ENCODE assay signal across 10 cellular contexts in genomic region chr6:35691027-35691824, GRCh38. TPM values are rescaled to one million over a fixed set of nuclear protein-coding genes. Genes with fewer than 3 reads are reported as not detected.
DNase-seq lines count a peak whose midpoint lies in the region; ATAC-seq, FAIRE-seq and TF ChIP-seq lines count a peak whose summit lies in the region.
"Had no signal": no experiment of that assay in that cellular context is flagged by ENCODE, and none has a peak within 500 bp of the region (broad histone marks: within the 10 kb centered on the region; RNA-seq: fewer than 3 reads in every experiment).

No MANE protein-coding gene starts in this region.

- no peak overlapping the region for H3K18ac ChIP-seq in H1 (ENCODE audit: extremely low read depth, low read length)

- H4K20me1 ChIP-seq in H1 (replicated peaks in 1 of 2; ENCODE audit: control insufficient read depth in 1 of 2, insufficient read depth in 2 of 2, low read length in 2 of 2), result peaks cover 0 to 4% of the 10 kb centered on the region in 2 experiments

- no peak overlapping the region for H3K4me3 Mint-ChIP-seq in Calu3 (ENCODE audit: low read depth, unreplicated experiment)
- H3K4me3 Mint-ChIP-seq: stimulated activated naive CD8-positive, alpha-beta T cell treated with anti-CD3 and anti-CD28 coated beads, Interleukin-15, amount 100 ng/mL, for 72 hours had no signal

- no peaks in the 10 kb centered on the region for H3K9me3 ChIP-seq in H1 (ENCODE audit: insufficient read depth in 2 of 2, low read depth in 1 of 2, low read length in 1 of 2)
- H3K9me3 ChIP-seq in lung (ENCODE audit: control insufficient read depth in 2 of 2, insufficient read depth in 1 of 2, low read length in 1 of 2), result no peaks in the 10 kb centered on the region
- H3K9me3 ChIP-seq in subcutaneous abdominal adipose tissue (ENCODE audit: control insufficient read depth in 5 of 5, low read length in 5 of 5), result no peaks in the 10 kb centered on the region

- no peak overlapping the region for H3K56ac ChIP-seq in H1 (replicated peaks; ENCODE audit: insufficient read length, low read depth, low read length)

- H3K27ac ChIP-seq in H1 (ENCODE audit: low read depth, low read length), result no peak overlapping the region
- peak overlapping the region; percentile 70 to 94 for H3K27ac ChIP-seq in lung (ENCODE audit: low read depth in 1 of 2, low read length in 1 of 2)
- peak overlapping the region; percentile 6 for H3K27ac ChIP-seq in subcutaneous abdominal adipose tissue (ENCODE audit: low read depth, low read length)

- TF ChIP-seq CTCF in H1 (IDR thresholded peaks at IDR 0.05; ENCODE audit: control extremely low read depth in 1 of 3, insufficient read depth in 1 of 3, low read depth in 1 of 3, low read length in 3 of 3) (no peak), lung (IDR thresholded peaks at IDR 0.05; ENCODE audit: control extremely low read depth, extremely low read depth) (no peak), GM13976 (IDR thresholded peaks at IDR 0.05; ENCODE audit: borderline replicate concordance, control extremely low read depth, extremely low read depth, insufficient read depth, missing control alignments) (no peak), Calu3 (IDR thresholded peaks at IDR 0.05; ENCODE audit: unreplicated experiment) (no peak)

- H4K91ac ChIP-seq in H1 (replicated peaks; ENCODE audit: insufficient read length, low read length), result no peak overlapping the region

- 0 out of 2 replicates have a peak overlapping the region, but pooled peaks have one; percentile 13 for H2BK20ac ChIP-seq in H1 (ENCODE audit: low read length)

- DNase-seq in NOMO-1 (lab: John Stamatoyannopoulos, UW; ENCODE audit: unreplicated experiment in 2 of 2) (peak; percentile 40 to 50), H1 (ENCODE audit: low read depth in 1 of 2, low spot score in 2 of 2) (no peak), lung (ENCODE audit: low spot score) (peak; percentile 75), NCI-H187 treated with DMSO at 0.1 percent for 48 hours (lab: John Stamatoyannopoulos, UW) (no peak), GM13976 (ENCODE audit: low spot score) (no peak), Calu3 (no peak)
- DNase-seq: NK-92 treated with Interleukin-12 subunit alpha and Interleukin-12 subunit beta, amount 100 ng/mL, for 24 hours; stimulated activated naive CD8-positive, alpha-beta T cell treated with anti-CD3 and anti-CD28 coated beads, Interleukin-15, amount 100 ng/mL, for 72 hours had no signal

- BruUV-seq in Calu3 (replicated peaks; lab: Mats Ljungman, UMichigan), result no TSS peak

- peak overlapping the region; percentile 88 for H2AFZ ChIP-seq in H1 (ENCODE audit: low read length)

- POLR2A ChIA-PET in H1 (lab: Charles Lee; ENCODE audit: partially characterized antibody), result interaction anchor here (0.6 to 1.5 kb wide), 2 partner anchors 42 to 59 kb away, joined by 3 to 4 read pairs; no protein-coding TSS in a partner anchor

- intact Hi-C loops in Calu3 (cut with micrococcal nuclease; ENCODE audit: unreplicated experiment), result no loop called here

- no peak overlapping the region for H3K9ac ChIP-seq in H1 (replicated peaks in 1 of 4; ENCODE audit: extremely low read depth in 1 of 4, low read depth in 3 of 4, low read length in 3 of 4)
- peak overlapping the region in 1 of 5 donors; percentile 35 for H3K9ac ChIP-seq in subcutaneous abdominal adipose tissue (ENCODE audit: low read length in 5 of 5)

- no peaks in the 10 kb centered on the region for H3K27me3 ChIP-seq in H1 (replicated peaks in 1 of 4; ENCODE audit: control insufficient read depth in 3 of 4, extremely low read depth in 1 of 4, insufficient read depth in 3 of 4, low read length in 3 of 4)
- no peaks in the 10 kb centered on the region for H3K27me3 ChIP-seq in lung (ENCODE audit: control insufficient read depth, insufficient read depth)
- H3K27me3 ChIP-seq in subcutaneous abdominal adipose tissue (ENCODE audit: control insufficient read depth in 5 of 5, insufficient read depth in 4 of 5, low read length in 5 of 5), result no peaks in the 10 kb centered on the region

- H3K4me1 ChIP-seq in H1 (replicated peaks in 1 of 4; ENCODE audit: control insufficient read depth in 3 of 4, insufficient read depth in 4 of 4, low read length in 3 of 4) (peaks cover 0 to 6% (median 3%) of the 10 kb centered on the region in 4 experiments; a peak in 4 of 7 replicates), lung (ENCODE audit: control insufficient read depth in 2 of 2, insufficient read depth in 2 of 2, low read length in 2 of 2) (peaks cover 3 to 8% of the 10 kb centered on the region in 2 donors), subcutaneous abdominal adipose tissue (ENCODE audit: control insufficient read depth in 5 of 5, insufficient read depth in 5 of 5, low read length in 5 of 5) (peaks cover 2 to 29% (median 19%) of the 10 kb centered on the region in 5 donors)

- no peaks in the 10 kb centered on the region for H3K79me1 ChIP-seq in H1 (ENCODE audit: low read depth, low read length)

- no peak overlapping the region for H3K4me2 ChIP-seq in H1 (ENCODE audit: insufficient read depth in 1 of 2, low read depth in 2 of 2, low read length in 2 of 2)

- no peak for FAIRE-seq in H1 (lab: Jason Lieb, UNC)

- no peaks in the 10 kb centered on the region for H3K27me3 Mint-ChIP-seq in Calu3 (ENCODE audit: unreplicated experiment)
- H3K27me3 Mint-ChIP-seq: stimulated activated naive CD8-positive, alpha-beta T cell treated with anti-CD3 and anti-CD28 coated beads, Interleukin-15, amount 100 ng/mL, for 72 hours had no signal

- no peak for TF ChIP-seq POLR2A in H1 (IDR thresholded peaks at IDR 0.05; ENCODE audit: control extremely low read depth in 1 of 2, low read depth in 2 of 2, low read length in 2 of 2)

- H2BK15ac ChIP-seq in H1 (ENCODE audit: low read length), result no peak overlapping the region; the same call in 1 of the 2 replicates

- H3K23me2 ChIP-seq in H1 (ENCODE audit: low read depth, low read length), result peaks cover 11% of the 10 kb centered on the region

- TF ChIP-seq EP300 in H1 (IDR thresholded peaks at IDR 0.05; ENCODE audit: borderline replicate concordance in 1 of 2, low read depth in 2 of 2, low read length in 2 of 2), result no peak

- H3K4me1 Mint-ChIP-seq in Calu3 (ENCODE audit: low read depth, unreplicated experiment), result peaks cover 7% of the 10 kb centered on the region

- CTCF ChIA-PET in H1 (lab: Charles Lee; ENCODE audit: partially characterized antibody), result interaction anchor here (1.0 to 1.4 kb wide), 5 partner anchors 8 to 107 kb away, joined by 3 to 4 read pairs (median 3); no protein-coding TSS in a partner anchor
- CTCF ChIA-PET in Calu3 (lab: Charles Lee), result interaction anchor here (0.6 kb wide), 1 partner anchor 78 kb away, joined by 5 read pairs; no protein-coding TSS in a partner anchor

- ATAC-seq in lung (ENCODE audit: insufficient read depth, low FRiP score) (peak; percentile 37), HG02678 (IDR thresholded peaks at IDR 0.05; ENCODE audit: unreplicated experiment) (no peak)
- ATAC-seq: stimulated activated naive CD8-positive, alpha-beta T cell treated with anti-CD3 and anti-CD28 coated beads, Interleukin-15, amount 100 ng/mL, for 72 hours had no signal

- no peak overlapping the region for H2BK5ac ChIP-seq in H1 (ENCODE audit: low read depth, low read length)

- H2BK120ac ChIP-seq in H1 (replicated peaks; ENCODE audit: low read depth, low read length), result no peak overlapping the region

- no peak overlapping the region for H3K4me3 ChIP-seq in H1 (ENCODE audit: extremely low read depth in 1 of 4, insufficient read depth in 2 of 4, low read depth in 3 of 4, low read length in 4 of 4)
- no peak overlapping the region for H3K4me3 ChIP-seq in lung
- H3K4me3 ChIP-seq in subcutaneous abdominal adipose tissue (ENCODE audit: low read depth in 1 of 5, low read length in 5 of 5), result peak overlapping the region in 2 of 5 donors; percentile 29 to 54

- H4K8ac ChIP-seq in H1 (ENCODE audit: extremely low read depth, insufficient read depth, low read length), result no peak overlapping the region

- no peak overlapping the region for H4K5ac ChIP-seq in H1 (ENCODE audit: insufficient read length, low read depth, low read length)

- H3K36me3 ChIP-seq in H1 (ENCODE audit: control insufficient read depth in 2 of 4, insufficient read depth in 4 of 4, low read length in 3 of 4), result no peaks in the 10 kb centered on the region
- H3K36me3 ChIP-seq in lung (ENCODE audit: control insufficient read depth in 2 of 2, insufficient read depth in 2 of 2, low read length in 2 of 2), result no peaks in the 10 kb centered on the region
- no peaks in the 10 kb centered on the region for H3K36me3 ChIP-seq in subcutaneous abdominal adipose tissue (ENCODE audit: control insufficient read depth in 5 of 5, insufficient read depth in 5 of 5, low read length in 5 of 5)

- no peaks in the 10 kb centered on the region for H3K9me3 Mint-ChIP-seq in Calu3 (ENCODE audit: low read depth, unreplicated experiment)
- H3K9me3 Mint-ChIP-seq: stimulated activated naive CD8-positive, alpha-beta T cell treated with anti-CD3 and anti-CD28 coated beads, Interleukin-15, amount 100 ng/mL, for 72 hours had no signal

- no peak overlapping the region for H3K27ac Mint-ChIP-seq in Calu3 (ENCODE audit: unreplicated experiment)
- H3K27ac Mint-ChIP-seq: stimulated activated naive CD8-positive, alpha-beta T cell treated with anti-CD3 and anti-CD28 coated beads, Interleukin-15, amount 100 ng/mL, for 72 hours had no signal

- TF ChIP-seq RAD21 in H1 (IDR thresholded peaks at IDR 0.05 in 1 of 2, conservative IDR thresholded peaks at IDR 0.05 in 1 of 2; ENCODE audit: low read depth in 2 of 2, low read length in 2 of 2), result no peak

- 88% methylated on average over 10 of the region's 10 CpGs; no CpG with 5 or more reads in 1 of the 2 experiments for WGBS in H1 (ENCODE audit: extremely low coverage in 1 of 2, insufficient coverage in 1 of 2, insufficient read length in 1 of 2, insufficient replicate concordance in 2 of 2, low coverage in 1 of 2, low lambda C conversion rate in 2 of 2, missing lambda C conversion rate in 1 of 2), 2 experiments
- 30 to 46% methylated on average over 10 of the region's 10 CpGs for WGBS in lung, 2 donors

- H3K14ac ChIP-seq in H1 (ENCODE audit: insufficient read length), result no peak overlapping the region

- peaks cover 24% of the 10 kb centered on the region for H3K36me3 Mint-ChIP-seq in Calu3 (ENCODE audit: insufficient read depth, unreplicated experiment)

- in situ Hi-C loops in GM13976 (cut with MboI; ENCODE audit: low sequenced_read_pairs, unreplicated experiment), result no loop called here

- peaks cover 0 to 16% of the 10 kb centered on the region in 2 experiments; a peak in 2 of 4 replicates for H3K79me2 ChIP-seq in H1 (ENCODE audit: control insufficient read depth in 1 of 2, insufficient read depth in 2 of 2, low read length in 2 of 2)

- no peak overlapping the region for H3K23ac ChIP-seq in H1 (ENCODE audit: insufficient read length)

- H2BK12ac ChIP-seq in H1 (ENCODE audit: low read depth, low read length), result no peak overlapping the region

- H2AK5ac ChIP-seq in H1 (ENCODE audit: low read depth, low read length), result no peak overlapping the region

- H3K4ac ChIP-seq in H1 (replicated peaks; ENCODE audit: insufficient read length, low read depth, low read length), result no peak overlapping the region

RNA-seq across cellular contexts. Expression of gene FKBP5, which starts 2.5 kb away (rescaled TPM):
- total RNA-seq in H1 (2021; fragmentation: NEBNext Ultra II Directional; extraction: Animal tissue kit (Norgen Biotek cat#: 25700)), result 40.4 and 41.0 TPM in 2 replicates
- polyA plus RNA-seq in H1 (2011; rRNA removed) (9.3 and 14.3 TPM in 2 replicates), lung (100 to 1,000 TPM in 1 of 2 donors, 10 to 100 TPM in 1; 27.7 to 245 TPM)
- polyA plus RNA-seq in H1 (2011; cell fraction: cytosol; rRNA removed), result 16.1 TPM
- polyA plus RNA-seq in H1 (2011; cell fraction: nucleus; rRNA removed), result 6.4 TPM
- polyA plus RNA-seq in H1 (2012, experiment 1 of 2), result 31.8 to 41.6 TPM (median 34.6 TPM) in 4 replicates
- 4.5 TPM for polyA plus RNA-seq in H1 (2012, experiment 2 of 2)
- 30.0 TPM for polyA plus RNA-seq in H1 (2013, experiment 1 of 2)
- polyA plus RNA-seq in H1 (2013, experiment 2 of 2), result 31.7 TPM
- polyA minus RNA-seq in H1 (2011; rRNA and poly(A)+ RNA removed), result 14.7 and 18.2 TPM in 2 replicates
- polyA minus RNA-seq in H1 (2011; cell fraction: cytosol; rRNA and poly(A)+ RNA removed), result 10.3 TPM
- polyA minus RNA-seq in H1 (2011; cell fraction: nucleus; rRNA and poly(A)+ RNA removed), result 10.6 TPM
- total RNA-seq in lung (100 to 1,000 TPM in 1 of 2 donors, 10 to 100 TPM in 1; 25.9 to 184 TPM), Calu3 (2022) (14.3 and 15.1 TPM in 2 replicates)

RNA-seq across cellular contexts. Expression of gene ARMC12, which starts 45.6 kb away (rescaled TPM):
- total RNA-seq in H1 (2021; fragmentation: NEBNext Ultra II Directional; extraction: Animal tissue kit (Norgen Biotek cat#: 25700)), result 0.78 and 0.86 TPM in 2 replicates
- 3.7 and 3.9 TPM in 2 replicates for polyA plus RNA-seq in H1 (2011; rRNA removed)
- polyA plus RNA-seq in H1 (2011; cell fraction: cytosol; rRNA removed), result 3.5 TPM
- 14.4 TPM for polyA plus RNA-seq in H1 (2011; cell fraction: nucleus; rRNA removed)
- 1.2 to 2.6 TPM (median 1.4 TPM) in 4 replicates for polyA plus RNA-seq in H1 (2012, experiment 1 of 2)
- 0.91 TPM for polyA plus RNA-seq in H1 (2012, experiment 2 of 2)
- polyA plus RNA-seq in H1 (2013, experiment 1 of 2), result 1.4 TPM
- 0.94 TPM for polyA plus RNA-seq in H1 (2013, experiment 2 of 2)
- polyA minus RNA-seq in H1 (2011; rRNA and poly(A)+ RNA removed), result 0.63 and 0.66 TPM in 2 replicates
- not detected for polyA minus RNA-seq in H1 (2011; cell fraction: cytosol; rRNA and poly(A)+ RNA removed)
- polyA minus RNA-seq in H1 (2011; cell fraction: nucleus; rRNA and poly(A)+ RNA removed), result 0.80 TPM
- total RNA-seq in lung, result under 1 TPM; 0.20 to 0.52 TPM
- polyA plus RNA-seq in lung, result 1 to 10 TPM; 1.0 to 1.1 TPM
- total RNA-seq in Calu3 (2022), result not detected in 2 replicates

Comparison
In these comparisons a context has a peak if more than half of its experiments do, and no peak if none do; other contexts are left out.
1. DNase-seq: peak in NOMO-1 (2 of 2) and lung (single experiment); none in H1 (0 of 2), NCI-H187 treated with DMSO at 0.1 percent for 48 hours (single experiment), GM13976 (single experiment) and Calu3 (single experiment).